Comparison of ENCODE assay signal across 6 cellular contexts in the genomic region with DNA sequence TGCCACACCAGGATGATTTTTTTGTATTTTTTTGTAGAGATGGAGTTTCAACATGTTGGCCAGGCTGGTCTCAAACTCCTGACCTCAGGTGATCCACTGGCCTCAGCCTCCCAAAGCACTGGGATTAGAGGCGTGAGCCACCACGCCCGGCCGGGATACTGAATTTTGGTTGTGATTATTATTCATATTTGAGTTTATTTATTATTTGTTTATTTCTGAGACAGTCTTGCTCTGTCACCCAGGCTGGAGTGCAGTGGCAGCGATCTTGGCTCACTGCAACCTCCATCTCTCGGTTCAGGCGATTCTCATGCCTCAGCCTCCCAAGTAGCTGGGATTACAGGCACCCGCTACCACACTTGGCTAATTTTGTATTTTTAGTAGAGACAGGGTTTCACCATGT. TPM values are rescaled to one million over a fixed set of nuclear protein-coding genes. Genes with fewer than 3 reads are reported as not detected.
DNase-seq lines count a peak whose midpoint lies in the region; ATAC-seq, FAIRE-seq and TF ChIP-seq lines count a peak whose summit lies in the region.
"Not testable (repeated sequence)": the region's sequence is repeated elsewhere in the genome, so short reads cannot be mapped to it uniquely, and the experiment has no call there.

No MANE protein-coding gene starts in this region.

- not testable (repeated sequence) for ATAC-seq in RWPE2 (ENCODE audit: low read depth); stimulated activated memory B cell treated with anti-CD40 and anti-IgM and Interleukin-4, amounts not matched to agents 10 μg/mL and 1 μg/mL and 100 μg/mL, for 72 hours

- TF ChIP-seq CTCF in PC-9 (conservative IDR thresholded peaks at IDR 0.05); RWPE2 (IDR thresholded peaks at IDR 0.05; ENCODE audit: poor library complexity, severe bottlenecking); MCF 10A (IDR thresholded peaks at IDR 0.05; ENCODE audit: unreplicated experiment); keratinocyte (optimal IDR thresholded peaks at IDR 0.05 in 1 of 3, IDR thresholded peaks at IDR 0.05 in 1 of 3, conservative IDR thresholded peaks at IDR 0.05 in 1 of 3; ENCODE audit: extremely low read depth in 1 of 3, insufficient read depth in 2 of 3, low read length in 3 of 3); osteocyte (IDR thresholded peaks at IDR 0.05): not testable (repeated sequence)

- H3K27ac ChIP-seq in PC-9 (peak overlapping the region; percentile 43; the same call in 1 of the 2 replicates), RWPE2 (ENCODE audit: poor library complexity, severe bottlenecking) (peak overlapping the region; percentile 2), keratinocyte (ENCODE audit: control insufficient read depth, insufficient read depth, low read length) (peak overlapping the region; percentile 31)

- not testable (repeated sequence) for H3K4me2 ChIP-seq in PC-9; keratinocyte (ENCODE audit: control insufficient read depth, extremely low read depth, insufficient read depth, low read depth, low read length)

- H2AFZ ChIP-seq in PC-9; keratinocyte (ENCODE audit: control insufficient read depth, low read length): not testable (repeated sequence)

- CTCF ChIA-PET in PC-9 (lab: Charles Lee), result interaction anchor here (0.7 to 1.1 kb wide), 4 partner anchors 31 to 240 kb away, joined by 3 to 4 read pairs (median 3); a partner anchor contains a TSS
- CTCF ChIA-PET in MCF 10A (lab: Yijun Ruan, JAX), result interaction anchor here (0.6 to 3.1 kb wide), 24 partner anchors 7 to 395 kb away, joined by 3 to 19 read pairs (median 5); a partner anchor contains a TSS

- not testable (repeated sequence) for H3K9ac ChIP-seq in keratinocyte (ENCODE audit: control insufficient read depth, extremely low read depth, insufficient read depth, low read length)

- H3K9me3 ChIP-seq in PC-9 (ENCODE audit: insufficient read depth, low read depth); RWPE2 (ENCODE audit: severe bottlenecking); keratinocyte (ENCODE audit: control insufficient read depth, low read depth, low read length): not testable (repeated sequence)

- peak overlapping the region; percentile 57 for H3K27ac Mint-ChIP-seq in MCF 10A (ENCODE audit: low read depth, unreplicated experiment)
- not testable (repeated sequence) for H3K27ac Mint-ChIP-seq in osteocyte (ENCODE audit: unreplicated experiment)
- H3K27ac Mint-ChIP-seq in stimulated activated memory B cell treated with anti-CD40 and anti-IgM and Interleukin-4, amounts not matched to agents 10 μg/mL and 1 μg/mL and 100 μg/mL, for 72 hours, result peak overlapping the region; percentile 35

- not testable (repeated sequence) for BruUV-seq in PC-9 (replicated peaks; lab: Mats Ljungman, UMichigan); MCF 10A (replicated peaks; lab: Mats Ljungman, UMichigan)

- H3K9me1 ChIP-seq in keratinocyte (ENCODE audit: control insufficient read depth, extremely low read depth, insufficient read depth, low read length), result not testable (repeated sequence)

- not testable (repeated sequence) for H3K36me3 ChIP-seq in PC-9 (ENCODE audit: low read depth); RWPE2 (ENCODE audit: low read depth); keratinocyte (ENCODE audit: control insufficient read depth in 2 of 2, extremely low read depth in 1 of 2, insufficient read depth in 2 of 2, low read length in 2 of 2)

- H3K4me3 ChIP-seq in PC-9; RWPE2 (ENCODE audit: severe bottlenecking); keratinocyte (ENCODE audit: control insufficient read depth in 2 of 3, extremely low read depth in 1 of 3, insufficient read depth in 2 of 3, low read depth in 1 of 3, low read length in 3 of 3): not testable (repeated sequence)

- DNase-seq in PC-9; RWPE2 (ENCODE audit: low spot score); MCF 10A (ENCODE audit: unreplicated experiment); keratinocyte (ENCODE audit: low read depth, low spot score): not testable (repeated sequence)
- peak; percentile 21 for DNase-seq in osteocyte (ENCODE audit: extremely low spot score, unreplicated experiment)

- H4K20me1 ChIP-seq in PC-9 (ENCODE audit: insufficient read depth); keratinocyte (ENCODE audit: control insufficient read depth, extremely low read depth, insufficient read depth, low read length): not testable (repeated sequence)

- H3K36me3 Mint-ChIP-seq in MCF 10A (ENCODE audit: insufficient read depth, unreplicated experiment); osteocyte (ENCODE audit: unreplicated experiment); stimulated activated memory B cell treated with anti-CD40 and anti-IgM and Interleukin-4, amounts not matched to agents 10 μg/mL and 1 μg/mL and 100 μg/mL, for 72 hours: not testable (repeated sequence)

- intact Hi-C loops in PC-9 (cut with micrococcal nuclease; ENCODE audit: unreplicated experiment) (loop anchor here (1.0 to 5.0 kb wide), 5 partner anchors 72 to 226 kb away; no protein-coding TSS in a partner anchor), MCF 10A (cut with micrococcal nuclease) (loop anchor here (1.0 to 5.0 kb wide), 4 partner anchors 92 to 237 kb away; no protein-coding TSS in a partner anchor)

- H3K4me3 Mint-ChIP-seq in MCF 10A (ENCODE audit: unreplicated experiment); osteocyte (ENCODE audit: unreplicated experiment); stimulated activated memory B cell treated with anti-CD40 and anti-IgM and Interleukin-4, amounts not matched to agents 10 μg/mL and 1 μg/mL and 100 μg/mL, for 72 hours: not testable (repeated sequence)

- H3K27me3 Mint-ChIP-seq in MCF 10A (ENCODE audit: insufficient read depth, unreplicated experiment); osteocyte (ENCODE audit: unreplicated experiment); stimulated activated memory B cell treated with anti-CD40 and anti-IgM and Interleukin-4, amounts not matched to agents 10 μg/mL and 1 μg/mL and 100 μg/mL, for 72 hours: not testable (repeated sequence)

- H3K9me2 ChIP-seq in PC-9 (ENCODE audit: insufficient read depth), result not testable (repeated sequence)

- not testable (repeated sequence) for H3K4me1 Mint-ChIP-seq in MCF 10A (ENCODE audit: insufficient read depth, unreplicated experiment); osteocyte (ENCODE audit: unreplicated experiment); stimulated activated memory B cell treated with anti-CD40 and anti-IgM and Interleukin-4, amounts not matched to agents 10 μg/mL and 1 μg/mL and 100 μg/mL, for 72 hours

- H3F3A ChIP-seq in PC-9 (ENCODE audit: insufficient read depth, low read depth), result peaks cover 13% of the 10 kb centered on the region; the same call in 1 of the 2 replicates

- H3K27me3 ChIP-seq in PC-9 (ENCODE audit: insufficient read depth, low read depth); RWPE2 (ENCODE audit: insufficient read depth, poor library complexity, severe bottlenecking); keratinocyte (ENCODE audit: control insufficient read depth, extremely low read depth, insufficient read depth, low read length): not testable (repeated sequence)

- not testable (repeated sequence) for FAIRE-seq in keratinocyte (lab: Jason Lieb, UNC)

- H3K4me1 ChIP-seq in PC-9 (replicated peaks; ENCODE audit: insufficient read depth), result peaks cover 11% of the 10 kb centered on the region
- peaks cover 14% of the 10 kb centered on the region for H3K4me1 ChIP-seq in RWPE2 (ENCODE audit: insufficient read depth, poor library complexity, severe bottlenecking)
- not testable (repeated sequence) for H3K4me1 ChIP-seq in keratinocyte (ENCODE audit: control insufficient read depth, extremely low read depth, insufficient read depth, low read length)

- not testable (repeated sequence) for H3K9me3 Mint-ChIP-seq in MCF 10A (ENCODE audit: unreplicated experiment); osteocyte (ENCODE audit: unreplicated experiment); stimulated activated memory B cell treated with anti-CD40 and anti-IgM and Interleukin-4, amounts not matched to agents 10 μg/mL and 1 μg/mL and 100 μg/mL, for 72 hours

- dilution Hi-C loops in keratinocyte (cut with MboI; ENCODE audit: extremely low pct_ligation_motif_present, low sequenced_read_pairs), result not testable (repeated sequence)

- POLR2A ChIA-PET in PC-9 (lab: Charles Lee; ENCODE audit: unreplicated experiment), result not testable (repeated sequence)
- POLR2A ChIA-PET in MCF 10A (lab: Yijun Ruan, JAX), result interaction anchor here (0.7 to 4.4 kb wide), 3 partner anchors 30 to 202 kb away, joined by 3 to 24 read pairs (median 7); a partner anchor contains a TSS

- H3K79me2 ChIP-seq in PC-9 (ENCODE audit: low read depth); keratinocyte (ENCODE audit: control insufficient read depth, insufficient read depth, low read length): not testable (repeated sequence)

RNA-seq across cellular contexts. Expression of a gene that starts 30.7 kb away (rescaled TPM):
- total RNA-seq in PC-9 (2021), result 73.1 and 98.6 TPM in 2 replicates
- 65.5 and 86.0 TPM in 2 replicates for total RNA-seq in MCF 10A (2022)
- polyA plus RNA-seq in keratinocyte, result 449 to 510 TPM (median 483 TPM) in 3 replicates
- polyA plus RNA-seq in keratinocyte (2011; ENCODE audit: low read depth), result 194 TPM
- 326 and 472 TPM in 2 replicates for polyA plus RNA-seq in keratinocyte (2011; cell fraction: cytosol; rRNA removed)
- polyA plus RNA-seq in keratinocyte (2011; cell fraction: nucleus; rRNA removed), result 474 and 535 TPM in 2 replicates
- polyA plus RNA-seq in keratinocyte (2012; ENCODE audit: low replicate concordance), result 163 and 398 TPM in 2 replicates
- 308 to 427 TPM (median 376 TPM) in 3 replicates for polyA minus RNA-seq in keratinocyte
- polyA minus RNA-seq in keratinocyte (2011; cell fraction: cytosol; rRNA and poly(A)+ RNA removed), result 273 TPM
- 227 and 490 TPM in 2 replicates for polyA minus RNA-seq in keratinocyte (2011; cell fraction: nucleus; rRNA and poly(A)+ RNA removed)
- total RNA-seq in osteocyte, result 96.6 and 98.5 TPM in 2 replicates
